Comparison of ENCODE assay signal across 9 cellular contexts in genomic region chr16:70694088-70694487, GRCh38. TPM values are rescaled to one million over a fixed set of nuclear protein-coding genes. Genes with fewer than 3 reads are reported as not detected.
DNase-seq lines count a peak whose midpoint lies in the region; ATAC-seq and TF ChIP-seq lines count a peak whose summit lies in the region.
"Had no signal": no experiment of that assay in that cellular context is flagged by ENCODE, and none has a peak within 500 bp of the region (broad histone marks: within the 10 kb centered on the region; RNA-seq: fewer than 3 reads in every experiment).

No MANE protein-coding gene starts in this region.

- H3K27ac ChIP-seq in thymus (ENCODE audit: low read depth): peak overlapping the region; percentile 93
- H3K27ac ChIP-seq: KMS-11 had no signal

- peaks cover 45% of the 10 kb centered on the region for H3K4me1 Mint-ChIP-seq in activated CD4-positive, alpha-beta T cell treated with anti-CD3 and anti-CD28 coated beads, Interleukin-2, amount 10 ng/mL, durations not matched to agents 7 days and 5 days

- H3K27ac Mint-ChIP-seq in activated CD4-positive, alpha-beta T cell treated with anti-CD3 and anti-CD28 coated beads, Interleukin-2, amount 10 ng/mL, durations not matched to agents 7 days and 5 days: no peak overlapping the region

- in situ Hi-C loops in astrocyte of the cerebellum (cut with HindIII; ENCODE audit: low sequenced_read_pairs): no loop called here

- CTCF ChIA-PET in activated CD4-positive, alpha-beta T cell treated with anti-CD3 and anti-CD28 coated beads, Interleukin-2, amount 10 ng/mL, durations not matched to agents 7 days and 5 days (lab: Charles Lee): no interaction called here

- H3K4me3 Mint-ChIP-seq in activated CD4-positive, alpha-beta T cell treated with anti-CD3 and anti-CD28 coated beads, Interleukin-2, amount 10 ng/mL, durations not matched to agents 7 days and 5 days: no peak overlapping the region

- peaks cover 90% of the 10 kb centered on the region for H3K4me1 ChIP-seq in thymus (ENCODE audit: control insufficient read depth, insufficient read depth, low read length)

- 42% methylated on average over 10 of the region's 10 CpGs for WGBS in thymus

- H3K27me3 Mint-ChIP-seq in activated CD4-positive, alpha-beta T cell treated with anti-CD3 and anti-CD28 coated beads, Interleukin-2, amount 10 ng/mL, durations not matched to agents 7 days and 5 days: no peaks in the 10 kb centered on the region

- peak; percentile 86 for DNase-seq in HT1080 (ENCODE audit: low read depth)
- peak; percentile 44 for DNase-seq in astrocyte of the cerebellum (ENCODE audit: low read depth)
- peak; percentile 77 for DNase-seq in iPS DF 19.7 (ENCODE audit: low read depth, low spot score)
- no peak for DNase-seq in NCI-H1105 (lab: John Stamatoyannopoulos, UW)
- no peak for DNase-seq in activated CD4-positive, alpha-beta T cell treated with anti-CD3 and anti-CD28 coated beads, Interleukin-2, amount 10 ng/mL, durations not matched to agents 7 days and 5 days

- H3K9me3 ChIP-seq in thymus (ENCODE audit: control insufficient read depth): no peaks in the 10 kb centered on the region

- H3K36me3 Mint-ChIP-seq in activated CD4-positive, alpha-beta T cell treated with anti-CD3 and anti-CD28 coated beads, Interleukin-2, amount 10 ng/mL, durations not matched to agents 7 days and 5 days (ENCODE audit: low read depth): peaks cover 7% of the 10 kb centered on the region

- H3K27me3 ChIP-seq in thymus (ENCODE audit: control insufficient read depth, insufficient read depth): no peaks in the 10 kb centered on the region

- no peak for TF ChIP-seq CTCF in astrocyte of the cerebellum (IDR thresholded peaks at IDR 0.05; ENCODE audit: low read depth, low read length, missing control alignments)

- no peaks in the 10 kb centered on the region for H3K9me3 Mint-ChIP-seq in activated CD4-positive, alpha-beta T cell treated with anti-CD3 and anti-CD28 coated beads, Interleukin-2, amount 10 ng/mL, durations not matched to agents 7 days and 5 days

- H3K4me3 ChIP-seq in astrocyte of the cerebellum (ENCODE audit: low read depth, low read length) (no peak overlapping the region), thymus (ENCODE audit: low read length) (no peak overlapping the region)

- POLR2A ChIA-PET in activated CD4-positive, alpha-beta T cell treated with anti-CD3 and anti-CD28 coated beads, Interleukin-2, amount 10 ng/mL, durations not matched to agents 7 days and 5 days (lab: Charles Lee): no interaction called here

- no peak for ATAC-seq in GM21717 (IDR thresholded peaks at IDR 0.05; ENCODE audit: unreplicated experiment)
- no peak for ATAC-seq in HG03045 (IDR thresholded peaks at IDR 0.05; ENCODE audit: unreplicated experiment)

- H3K36me3 ChIP-seq in thymus (ENCODE audit: control insufficient read depth, insufficient read depth): peaks cover 7% of the 10 kb centered on the region

RNA-seq across cellular contexts. Expression of gene MTSS2, which starts 8.2 kb away (rescaled TPM):
- total RNA-seq in HT1080 (2014; rRNA removed; shearing (Covaris generic)): 16.0 and 21.1 TPM in 2 replicates
- polyA plus RNA-seq in HT1080 (2015; cell fraction: cytosol; rRNA removed): 27.9 and 31.1 TPM in 2 replicates
- 29.9 and 40.8 TPM in 2 replicates for polyA plus RNA-seq in HT1080 (2015; cell fraction: nucleus; rRNA removed)
- polyA plus RNA-seq in thymus: 36.4 TPM
- 1 to 10 TPM; 7.1 to 9.2 TPM for total RNA-seq in activated CD4-positive, alpha-beta T cell treated with anti-CD3 and anti-CD28 coated beads, Interleukin-2, amount 10 ng/mL, durations not matched to agents 7 days and 5 days

RNA-seq across cellular contexts. Expression of gene IL34, which starts 47.7 kb away (rescaled TPM):
- total RNA-seq in HT1080 (2014; rRNA removed; shearing (Covaris generic)): not detected in 2 replicates
- polyA plus RNA-seq in HT1080 (2015; cell fraction: cytosol; rRNA removed): not detected in 2 replicates
- polyA plus RNA-seq in HT1080 (2015; cell fraction: nucleus; rRNA removed): 0.48 TPM in 1 of 2 replicates, not detected in the other
- 4.7 TPM for polyA plus RNA-seq in thymus
- total RNA-seq in activated CD4-positive, alpha-beta T cell treated with anti-CD3 and anti-CD28 coated beads, Interleukin-2, amount 10 ng/mL, durations not matched to agents 7 days and 5 days: not detected

Comparison
In these comparisons a context has a peak if more than half of its experiments do, and no peak if none do; other contexts are left out.
1. DNase-seq: peak in HT1080 (single experiment), astrocyte of the cerebellum (single experiment) and iPS DF 19.7 (single experiment); none in NCI-H1105 (single experiment) and activated CD4-positive, alpha-beta T cell treated with anti-CD3 and anti-CD28 coated beads, Interleukin-2, amount 10 ng/mL, durations not matched to agents 7 days and 5 days (single experiment).